In genomic region chr21:44206698-44207676, GRCh38 we compare ENCODE assay signal across 17 cellular contexts. TPM values are rescaled to one million over a fixed set of nuclear protein-coding genes. Genes with fewer than 3 reads are reported as not detected.
DNase-seq lines count a peak whose midpoint lies in the region; ATAC-seq lines count a peak whose summit lies in the region.
"Not testable (repeated sequence)": the region's sequence is repeated elsewhere in the genome, so short reads cannot be mapped to it uniquely, and the experiment has no call there.
"Had no signal": no experiment of that assay in that cellular context is flagged by ENCODE, and none has a peak within 500 bp of the region (broad histone marks: within the 10 kb centered on the region; RNA-seq: fewer than 3 reads in every experiment).

No MANE protein-coding gene starts in this region.

- H3K27me3 ChIP-seq in CD4-positive, CD25-positive, alpha-beta regulatory T cell (ENCODE audit: control insufficient read depth, insufficient read depth, low read length); naive thymus-derived CD4-positive, alpha-beta T cell (ENCODE audit: control insufficient read depth in 2 of 2, insufficient read depth in 2 of 2, low read length in 2 of 2): not testable (repeated sequence)

- not testable (repeated sequence) for H3K27me3 Mint-ChIP-seq in CD4-positive, CD25-positive, alpha-beta regulatory T cell; naive thymus-derived CD4-positive, alpha-beta T cell

- H3K9me3 Mint-ChIP-seq in CD4-positive, CD25-positive, alpha-beta regulatory T cell; naive thymus-derived CD4-positive, alpha-beta T cell: not testable (repeated sequence)

- not testable (repeated sequence) for H3K4me1 ChIP-seq in CD4-positive, CD25-positive, alpha-beta regulatory T cell (ENCODE audit: control insufficient read depth, insufficient read depth, low read length, poor library complexity, severe bottlenecking); naive thymus-derived CD4-positive, alpha-beta T cell (ENCODE audit: control insufficient read depth in 2 of 2, insufficient read depth in 2 of 2, low read length in 2 of 2)

- CTCF ChIA-PET in naive thymus-derived CD4-positive, alpha-beta T cell (lab: Charles Lee), result not testable (repeated sequence)

- H3K27ac Mint-ChIP-seq in CD4-positive, CD25-positive, alpha-beta regulatory T cell; naive thymus-derived CD4-positive, alpha-beta T cell: not testable (repeated sequence)

- peak; percentile 91 to 94 for ATAC-seq in CD4-positive, CD25-positive, alpha-beta regulatory T cell (ENCODE audit: low read depth in 2 of 2)
- ATAC-seq in GM19035 (IDR thresholded peaks at IDR 0.05; ENCODE audit: unreplicated experiment) (peak; percentile 72), GM21526 (IDR thresholded peaks at IDR 0.05; ENCODE audit: low FRiP score, unreplicated experiment) (peak; percentile 52), HG02852 (IDR thresholded peaks at IDR 0.05; ENCODE audit: unreplicated experiment) (peak; percentile 64), HG03196 (IDR thresholded peaks at IDR 0.05; ENCODE audit: unreplicated experiment) (peak; percentile 60), esophagus mucosa (peak; percentile 58)
- ATAC-seq in activated CD4-positive, CD25-positive, alpha-beta regulatory T cell treated with anti-CD3 and anti-CD28 coated beads, Interleukin-2, amount 50 U/mL, for 24 hours, result peak; percentile 88 to 90
- peak; percentile 81 for ATAC-seq in naive thymus-derived CD4-positive, alpha-beta T cell

- not testable (repeated sequence) for DNase-seq in CD4-positive, CD25-positive, alpha-beta regulatory T cell; naive thymus-derived CD4-positive, alpha-beta T cell

- intact Hi-C loops in naive thymus-derived CD4-positive, alpha-beta T cell (cut with micrococcal nuclease), result not testable (repeated sequence)

- not testable (repeated sequence) for H3K36me3 Mint-ChIP-seq in CD4-positive, CD25-positive, alpha-beta regulatory T cell; naive thymus-derived CD4-positive, alpha-beta T cell

- not testable (repeated sequence) for H3K4me3 ChIP-seq in CD4-positive, CD25-positive, alpha-beta regulatory T cell (ENCODE audit: low read depth, low read length); naive thymus-derived CD4-positive, alpha-beta T cell (ENCODE audit: low read length)

- H3K36me3 ChIP-seq in CD4-positive, CD25-positive, alpha-beta regulatory T cell (ENCODE audit: control insufficient read depth, insufficient read depth, low read length); naive thymus-derived CD4-positive, alpha-beta T cell (ENCODE audit: control insufficient read depth in 2 of 3, insufficient read depth in 3 of 3, low read length in 3 of 3): not testable (repeated sequence)

- H3K4me1 Mint-ChIP-seq in CD4-positive, CD25-positive, alpha-beta regulatory T cell; naive thymus-derived CD4-positive, alpha-beta T cell: not testable (repeated sequence)

- not testable (repeated sequence) for H3K27ac ChIP-seq in CD4-positive, CD25-positive, alpha-beta regulatory T cell (ENCODE audit: insufficient read depth, low read length, poor library complexity, severe bottlenecking); naive thymus-derived CD4-positive, alpha-beta T cell (ENCODE audit: low read depth, low read length)

- H3K4me3 Mint-ChIP-seq in CD4-positive, CD25-positive, alpha-beta regulatory T cell; naive thymus-derived CD4-positive, alpha-beta T cell: not testable (repeated sequence)

- POLR2A ChIA-PET in naive thymus-derived CD4-positive, alpha-beta T cell (lab: Charles Lee), result not testable (repeated sequence)

- H3K9me3 ChIP-seq in CD4-positive, CD25-positive, alpha-beta regulatory T cell (ENCODE audit: control insufficient read depth in 2 of 2, low read length in 2 of 2); naive thymus-derived CD4-positive, alpha-beta T cell (ENCODE audit: control insufficient read depth in 2 of 3, low read length in 3 of 3): not testable (repeated sequence)

RNA-seq across cellular contexts. Expression of gene ICOSLG, which starts 33.8 kb away (rescaled TPM):
- 22.6 TPM for total RNA-seq in CD4-positive, CD25-positive, alpha-beta regulatory T cell
- 1 to 10 TPM in 2 of 4 donors, under 1 TPM in 2; 0.49 to 2.0 (median 1.3) TPM for polyA plus RNA-seq in CD4-positive, CD25-positive, alpha-beta regulatory T cell
- total RNA-seq in esophagus mucosa, result 2.6 TPM
- total RNA-seq in naive thymus-derived CD4-positive, alpha-beta T cell, result 10 to 100 TPM in 3 of 5 experiments, 1 to 10 TPM in 2; 3.3 to 20.4 (median 10.7) TPM
- polyA plus RNA-seq in naive thymus-derived CD4-positive, alpha-beta T cell, result 1 to 10 TPM in 1 of 2 donors, under 1 TPM in 1; 0.45 to 3.6 TPM

RNA-seq across cellular contexts. Expression of gene DNMT3L, which starts 54.7 kb away (rescaled TPM):
- not detected for total RNA-seq in CD4-positive, CD25-positive, alpha-beta regulatory T cell
- polyA plus RNA-seq in CD4-positive, CD25-positive, alpha-beta regulatory T cell, result not detected
- total RNA-seq in esophagus mucosa, result not detected
- not detected for total RNA-seq in naive thymus-derived CD4-positive, alpha-beta T cell
- not detected for polyA plus RNA-seq in naive thymus-derived CD4-positive, alpha-beta T cell
- total RNA-seq: aorta; Daoy; gastrocnemius medialis; kidney; prostate gland; T-helper 1 cell treated with Interleukin-12 subunit alpha and Interleukin-12 subunit beta and Interleukin-4 antibody, amounts not matched to agents 30 ng/mL and 1 ng/mL, for 36 hours; urinary bladder had no signal
- polyA plus RNA-seq: aorta, esophagus, small intestine, urinary bladder had no signal
